Comparison of ENCODE assay signal across 10 cellular contexts in genomic region chr6:32982084-32982701, GRCh38. TPM values are rescaled to one million over a fixed set of nuclear protein-coding genes. Genes with fewer than 3 reads are reported as not detected.
DNase-seq lines count a peak whose midpoint lies in the region; ATAC-seq and TF ChIP-seq lines count a peak whose summit lies in the region.
"Had no signal": no experiment of that assay in that cellular context is flagged by ENCODE, and none has a peak within 500 bp of the region (broad histone marks: within the 10 kb centered on the region; RNA-seq: fewer than 3 reads in every experiment).

No MANE protein-coding gene starts in this region.

- CTCF ChIA-PET in CD8-positive, alpha-beta T cell (lab: Charles Lee): interaction anchor here (1.0 to 30.1 kb wide), 6 partner anchors 11 to 143 kb away, joined by 3 to 662 read pairs (median 216); partner anchors contain the start of genes BRD2, HLA-DMA and TAP2
- CTCF ChIA-PET in HCT116 (lab: Charles Lee): interaction anchor here (0.9 to 4.0 kb wide), 3 partner anchors 10 to 96 kb away, joined by 3 to 39 read pairs (median 4); partner anchors contain the start of gene HLA-DMA

- H3K36me3 ChIP-seq in CD8-positive, alpha-beta T cell (ENCODE audit: insufficient read depth, low read length): peaks cover 44% of the 10 kb centered on the region
- H3K36me3 ChIP-seq in HCT116 (ENCODE audit: control insufficient read depth in 1 of 2, insufficient read depth in 2 of 2, low read length in 2 of 2) (peaks cover 41 to 42% of the 10 kb centered on the region in 2 experiments), OCI-LY3 (replicated peaks; ENCODE audit: low read depth, low read length) (peaks cover 56% of the 10 kb centered on the region)

- BruUV-seq in HCT116 (replicated peaks; lab: Mats Ljungman, UMichigan): no TSS peak

- H3K4me3 ChIP-seq in CD8-positive, alpha-beta T cell (ENCODE audit: low read depth, low read length): no peak overlapping the region
- H3K4me3 ChIP-seq in HCT116 (replicated peaks in 1 of 2; ENCODE audit: low read depth in 1 of 2, low read length in 2 of 2): no peak overlapping the region
- no peak overlapping the region for H3K4me3 ChIP-seq in OCI-LY3 (ENCODE audit: low read length)
- H3K4me3 ChIP-seq in fibroblast of mammary gland (ENCODE audit: control insufficient read depth, low read depth, low read length): no peak overlapping the region
- H3K4me3 ChIP-seq: lower lobe of right lung, SJSA1 had no signal

- H3K27me3 ChIP-seq in CD8-positive, alpha-beta T cell (ENCODE audit: insufficient read depth, low read length): no peaks in the 10 kb centered on the region
- H3K27me3 ChIP-seq in HCT116 (ENCODE audit: insufficient read depth, low read length): no peaks in the 10 kb centered on the region
- H3K27me3 ChIP-seq in OCI-LY3 (ENCODE audit: low read depth, low read length): no peaks in the 10 kb centered on the region
- H3K27me3 ChIP-seq: SJSA1 had no signal

- POLR2A ChIA-PET in CD8-positive, alpha-beta T cell (lab: Charles Lee): interaction anchor here (1.9 to 9.1 kb wide), 2 partner anchors 12 to 41 kb away, joined by 4 to 229 read pairs; partner anchors contain the start of genes BRD2 and HLA-DMB
- POLR2A ChIA-PET in HCT116 (lab: Charles Lee): interaction anchor here (0.9 to 12.5 kb wide), 2 partner anchors 11 to 88 kb away, joined by 3 to 227 read pairs; partner anchors contain the start of gene BRD2

- H3K4me2 ChIP-seq in HCT116 (ENCODE audit: low read length) (no peak overlapping the region), OCI-LY3 (ENCODE audit: low read length) (no peak overlapping the region)

- no peak for DNase-seq in CD8-positive, alpha-beta T cell
- DNase-seq in HCT116 (ENCODE audit: low read depth, low spot score): no peak
- DNase-seq in fibroblast of mammary gland (ENCODE audit: low read depth): peak; percentile 44
- no peak for DNase-seq in SW 1271 (lab: John Stamatoyannopoulos, UW)
- DNase-seq in activated naive CD4-positive, alpha-beta T cell treated with anti-CD3 and anti-CD28 coated beads, Interleukin-2, amount 50 U/mL, for 16 hours: no peak
- no peak for DNase-seq in activated CD4-positive, alpha-beta T cell treated with anti-CD3 and anti-CD28 coated beads for 48 hours
- DNase-seq: lower lobe of right lung had no signal

- H3K4me1 Mint-ChIP-seq in CD8-positive, alpha-beta T cell (ENCODE audit: low read depth): peaks cover 36% of the 10 kb centered on the region

- H4K20me1 ChIP-seq in HCT116 (ENCODE audit: insufficient read depth): peaks cover 50% of the 10 kb centered on the region
- peaks cover 58% of the 10 kb centered on the region for H4K20me1 ChIP-seq in OCI-LY3 (ENCODE audit: insufficient read depth, low read length)

- RAD21 ChIA-PET in HCT116 (lab: Charles Lee; ENCODE audit: low non-redundant PET in 1 of 2, low total read pairs in 2 of 2, uncharacterized antibody in 2 of 2, unreplicated experiment in 2 of 2): no interaction called here

- H3K9me3 ChIP-seq in CD8-positive, alpha-beta T cell (ENCODE audit: low read length): no peaks in the 10 kb centered on the region
- no peaks in the 10 kb centered on the region for H3K9me3 ChIP-seq in HCT116 (ENCODE audit: control insufficient read depth in 1 of 2, insufficient read depth in 1 of 2, low read depth in 1 of 2, low read length in 2 of 2)
- H3K9me3 ChIP-seq in OCI-LY3 (ENCODE audit: insufficient read depth, low read length): no peaks in the 10 kb centered on the region
- H3K9me3 ChIP-seq: lower lobe of right lung, SJSA1 had no signal

- TF ChIP-seq POLR2A in HCT116 (IDR thresholded peaks at IDR 0.05; ENCODE audit: borderline replicate concordance, extremely low read depth, insufficient read depth, insufficient read length): no peak

- ATAC-seq in CD8-positive, alpha-beta T cell: no peak
- ATAC-seq in HCT116: no peak; the same call in 1 of the 2 replicates
- ATAC-seq in GM19452 (IDR thresholded peaks at IDR 0.05; ENCODE audit: unreplicated experiment): no peak
- ATAC-seq: lower lobe of right lung had no signal

- H3K79me2 ChIP-seq in HCT116 (ENCODE audit: insufficient read depth, low read length): peaks cover 36% of the 10 kb centered on the region
- peaks cover 28% of the 10 kb centered on the region for H3K79me2 ChIP-seq in OCI-LY3 (ENCODE audit: low read length)

- H3K36me3 Mint-ChIP-seq in CD8-positive, alpha-beta T cell: peaks cover 50% of the 10 kb centered on the region

- intact Hi-C loops in CD8-positive, alpha-beta T cell (cut with DNase I, micrococcal nuclease): no loop called here
- intact Hi-C loops in HCT116 (cut with micrococcal nuclease): no loop called here

- H3K27me3 Mint-ChIP-seq in CD8-positive, alpha-beta T cell (ENCODE audit: low read depth): no peaks in the 10 kb centered on the region

- no peak for TF ChIP-seq CTCF in CD8-positive, alpha-beta T cell (IDR thresholded peaks at IDR 0.05)
- no peak for TF ChIP-seq CTCF in HCT116 (IDR thresholded peaks at IDR 0.05 in 2 of 3, conservative IDR thresholded peaks at IDR 0.05 in 1 of 3; ENCODE audit: borderline replicate concordance in 1 of 3, insufficient read depth in 1 of 3, low read depth in 2 of 3, low read length in 2 of 3)
- TF ChIP-seq CTCF in OCI-LY3 (IDR thresholded peaks at IDR 0.05; ENCODE audit: low read depth, low read length): no peak
- no peak for TF ChIP-seq CTCF in fibroblast of mammary gland (conservative IDR thresholded peaks at IDR 0.05; ENCODE audit: control insufficient read depth, insufficient read depth, low read depth, low read length)

- H3K9ac ChIP-seq in HCT116 (ENCODE audit: low read length) (no peak overlapping the region), OCI-LY3 (ENCODE audit: low read length) (no peak overlapping the region)

- H3K9me2 ChIP-seq in HCT116 (ENCODE audit: insufficient read depth): no peaks in the 10 kb centered on the region

- H2AFZ ChIP-seq in HCT116 (ENCODE audit: low read depth, low read length, poor library complexity, severe bottlenecking): no peak overlapping the region
- no peak overlapping the region for H2AFZ ChIP-seq in OCI-LY3 (ENCODE audit: low read depth, low read length)

- H3K4me3 Mint-ChIP-seq in CD8-positive, alpha-beta T cell: no peak overlapping the region

- H3K27ac ChIP-seq in CD8-positive, alpha-beta T cell (ENCODE audit: low read depth, low read length): no peak overlapping the region
- no peak overlapping the region for H3K27ac ChIP-seq in HCT116 (ENCODE audit: low read depth, low read length)
- 0 out of 2 replicates have a peak overlapping the region, but pooled peaks have one; percentile 17 for H3K27ac ChIP-seq in OCI-LY3 (ENCODE audit: low read length)
- H3K27ac ChIP-seq: lower lobe of right lung, SJSA1 had no signal

- TF ChIP-seq RAD21 in HCT116 (IDR thresholded peaks at IDR 0.05; ENCODE audit: low read depth): 0 out of 2 replicates have a peak, but pooled peaks have one; percentile 2

- peaks cover 11% of the 10 kb centered on the region for H3K4me1 ChIP-seq in CD8-positive, alpha-beta T cell (ENCODE audit: insufficient read depth, low read length)
- H3K4me1 ChIP-seq in HCT116 (ENCODE audit: control insufficient read depth in 1 of 2, insufficient read depth in 2 of 2, low read length in 2 of 2): no peaks in the 10 kb centered on the region
- H3K4me1 ChIP-seq in OCI-LY3 (ENCODE audit: low read length): no peaks in the 10 kb centered on the region
- H3K4me1 ChIP-seq: SJSA1 had no signal

- no peaks in the 10 kb centered on the region for H3K9me3 Mint-ChIP-seq in CD8-positive, alpha-beta T cell

- peak overlapping the region; percentile 43 for H3K27ac Mint-ChIP-seq in CD8-positive, alpha-beta T cell

TF ChIP-seq in HCT116, 20 proteins besides CTCF, POLR2A, EP300 and RAD21:
- TF ChIP-seq JUND (IDR thresholded peaks at IDR 0.05) (peak; percentile 10), POLR2AphosphoS5 (IDR thresholded peaks at IDR 0.05; ENCODE audit: low read depth, low read length) (peak; percentile 67; the same call in 1 of the 2 replicates), ZBTB33 (IDR thresholded peaks at IDR 0.05; ENCODE audit: extremely low read depth, insufficient replicate concordance, low read length) (no peak), SIN3A (IDR thresholded peaks at IDR 0.05; ENCODE audit: low read depth) (peak; percentile 25; the same call in 1 of the 2 replicates)

RNA-seq across cellular contexts. Expression of gene BRD2, which starts 13.8 kb away (rescaled TPM):
- 100 to 1,000 TPM; 333 to 340 TPM for total RNA-seq in CD8-positive, alpha-beta T cell
- 260 TPM for total RNA-seq in HCT116 (2021; ENCODE audit: unreplicated experiment)
- polyA plus RNA-seq in HCT116 (2012): 175 and 194 TPM in 2 replicates

RNA-seq across cellular contexts. Expression of gene HLA-DOA, which starts 27.2 kb away (rescaled TPM):
- total RNA-seq in CD8-positive, alpha-beta T cell: 10 to 100 TPM; 16.2 to 18.5 TPM
- total RNA-seq in HCT116 (2021; ENCODE audit: unreplicated experiment): 0.39 TPM
- 0.30 and 0.32 TPM in 2 replicates for polyA plus RNA-seq in HCT116 (2012)
- total RNA-seq: SJSA1 had no signal

RNA-seq across cellular contexts. Expression of gene HLA-DMA, which starts 29.3 kb away (rescaled TPM):
- 10 to 100 TPM; 25.9 to 32.3 TPM for total RNA-seq in CD8-positive, alpha-beta T cell
- 12.1 TPM for total RNA-seq in HCT116 (2021; ENCODE audit: unreplicated experiment)
- 16.3 and 17.4 TPM in 2 replicates for polyA plus RNA-seq in HCT116 (2012)

RNA-seq across cellular contexts. Expression of gene HLA-DMB, which starts 41.4 kb away (rescaled TPM):
- 1 to 10 TPM; 8.9 to 9.9 TPM for total RNA-seq in CD8-positive, alpha-beta T cell
- total RNA-seq in HCT116 (2021; ENCODE audit: unreplicated experiment): 3.3 TPM
- 1.7 and 2.3 TPM in 2 replicates for polyA plus RNA-seq in HCT116 (2012)
- total RNA-seq: SJSA1 had no signal

Comparison
In these comparisons a context has a peak if more than half of its experiments do, and no peak if none do; other contexts are left out.
1. RNA of gene HLA-DOA, which starts 27.2 kb away (total RNA-seq): 16.2 to 18.5 TPM in CD8-positive, alpha-beta T cell; 0.39 TPM in HCT116 (single experiment); every median in the first group is over 10 times any median in the second.